1 cellular context compared by ENCODE assay signal in the genomic region with DNA sequence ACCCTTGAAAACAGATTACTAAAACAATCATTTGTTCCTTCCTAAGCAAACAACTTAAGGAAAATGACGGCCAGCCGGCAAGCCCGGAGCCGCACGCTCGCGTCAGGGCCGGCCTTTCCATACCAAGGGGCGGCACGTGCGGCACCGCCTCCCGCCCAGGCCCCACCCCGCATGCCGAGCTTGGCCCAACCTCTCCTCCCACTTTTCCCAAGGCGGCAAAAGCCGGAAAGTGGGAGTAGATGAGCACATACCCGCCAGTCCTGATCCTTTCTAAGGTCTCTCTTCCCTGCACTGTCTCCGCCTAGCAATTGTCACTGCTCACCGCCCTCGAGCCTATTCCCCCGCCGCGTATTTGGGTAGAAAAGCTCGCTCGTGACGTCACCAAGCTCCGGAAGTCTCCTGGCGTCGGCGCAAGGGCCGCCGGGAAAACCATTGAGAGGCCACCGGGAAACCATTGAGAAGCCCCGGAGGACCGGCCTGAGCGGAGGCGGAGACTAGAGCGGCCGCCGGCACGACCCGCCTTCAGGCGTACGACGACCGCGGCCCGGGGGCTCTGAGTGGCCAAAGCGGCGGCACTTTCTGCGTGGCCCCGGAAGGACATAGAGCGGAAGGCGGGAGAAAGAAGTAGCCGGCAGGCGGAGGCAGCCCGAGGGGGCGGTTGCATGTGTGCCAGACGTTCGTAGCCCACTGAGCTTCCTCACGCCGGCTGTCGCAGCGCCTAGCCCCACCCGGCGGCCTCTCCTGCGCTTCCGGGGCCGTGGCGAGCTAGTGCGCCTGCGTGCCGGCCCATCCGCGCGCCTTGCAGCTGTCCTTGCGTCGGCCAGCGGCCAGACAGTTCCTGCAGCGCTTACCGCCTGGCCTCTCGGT.
TF ChIP-seq lines count a peak whose summit lies in the region.

A gene with protein sequence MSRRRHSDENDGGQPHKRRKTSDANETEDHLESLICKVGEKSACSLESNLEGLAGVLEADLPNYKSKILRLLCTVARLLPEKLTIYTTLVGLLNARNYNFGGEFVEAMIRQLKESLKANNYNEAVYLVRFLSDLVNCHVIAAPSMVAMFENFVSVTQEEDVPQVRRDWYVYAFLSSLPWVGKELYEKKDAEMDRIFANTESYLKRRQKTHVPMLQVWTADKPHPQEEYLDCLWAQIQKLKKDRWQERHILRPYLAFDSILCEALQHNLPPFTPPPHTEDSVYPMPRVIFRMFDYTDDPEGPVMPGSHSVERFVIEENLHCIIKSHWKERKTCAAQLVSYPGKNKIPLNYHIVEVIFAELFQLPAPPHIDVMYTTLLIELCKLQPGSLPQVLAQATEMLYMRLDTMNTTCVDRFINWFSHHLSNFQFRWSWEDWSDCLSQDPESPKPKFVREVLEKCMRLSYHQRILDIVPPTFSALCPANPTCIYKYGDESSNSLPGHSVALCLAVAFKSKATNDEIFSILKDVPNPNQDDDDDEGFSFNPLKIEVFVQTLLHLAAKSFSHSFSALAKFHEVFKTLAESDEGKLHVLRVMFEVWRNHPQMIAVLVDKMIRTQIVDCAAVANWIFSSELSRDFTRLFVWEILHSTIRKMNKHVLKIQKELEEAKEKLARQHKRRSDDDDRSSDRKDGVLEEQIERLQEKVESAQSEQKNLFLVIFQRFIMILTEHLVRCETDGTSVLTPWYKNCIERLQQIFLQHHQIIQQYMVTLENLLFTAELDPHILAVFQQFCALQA (plus strand): TSS at position 830 of the 867 bp plus-strand sequence. CDS start 61 bp downstream, outside the sequence.
A gene (minus strand): TSS at position 377 of the 867 bp plus-strand sequence. CDS start 5,806 bp downstream, outside the sequence.

TF ChIP-seq in neural cell, 6 proteins besides CTCF, POLR2A, EP300 and RAD21:
- TF ChIP-seq TAF1 (IDR thresholded peaks at IDR 0.05; ENCODE audit: low read depth) (peak; percentile 71), POLR2AphosphoS5 (IDR thresholded peaks at IDR 0.05) (peak; percentile 92), EZH2 (IDR thresholded peaks at IDR 0.05; ENCODE audit: borderline replicate concordance, insufficient read depth, low read length, poor library complexity, severe bottlenecking) (no peak), SMC3 (conservative IDR thresholded peaks at IDR 0.05; ENCODE audit: poor library complexity) (no peak), MXI1 (conservative IDR thresholded peaks at IDR 0.05; ENCODE audit: poor library complexity, severe bottlenecking) (peak; percentile 84)
- TF ChIP-seq, protein P1, sequence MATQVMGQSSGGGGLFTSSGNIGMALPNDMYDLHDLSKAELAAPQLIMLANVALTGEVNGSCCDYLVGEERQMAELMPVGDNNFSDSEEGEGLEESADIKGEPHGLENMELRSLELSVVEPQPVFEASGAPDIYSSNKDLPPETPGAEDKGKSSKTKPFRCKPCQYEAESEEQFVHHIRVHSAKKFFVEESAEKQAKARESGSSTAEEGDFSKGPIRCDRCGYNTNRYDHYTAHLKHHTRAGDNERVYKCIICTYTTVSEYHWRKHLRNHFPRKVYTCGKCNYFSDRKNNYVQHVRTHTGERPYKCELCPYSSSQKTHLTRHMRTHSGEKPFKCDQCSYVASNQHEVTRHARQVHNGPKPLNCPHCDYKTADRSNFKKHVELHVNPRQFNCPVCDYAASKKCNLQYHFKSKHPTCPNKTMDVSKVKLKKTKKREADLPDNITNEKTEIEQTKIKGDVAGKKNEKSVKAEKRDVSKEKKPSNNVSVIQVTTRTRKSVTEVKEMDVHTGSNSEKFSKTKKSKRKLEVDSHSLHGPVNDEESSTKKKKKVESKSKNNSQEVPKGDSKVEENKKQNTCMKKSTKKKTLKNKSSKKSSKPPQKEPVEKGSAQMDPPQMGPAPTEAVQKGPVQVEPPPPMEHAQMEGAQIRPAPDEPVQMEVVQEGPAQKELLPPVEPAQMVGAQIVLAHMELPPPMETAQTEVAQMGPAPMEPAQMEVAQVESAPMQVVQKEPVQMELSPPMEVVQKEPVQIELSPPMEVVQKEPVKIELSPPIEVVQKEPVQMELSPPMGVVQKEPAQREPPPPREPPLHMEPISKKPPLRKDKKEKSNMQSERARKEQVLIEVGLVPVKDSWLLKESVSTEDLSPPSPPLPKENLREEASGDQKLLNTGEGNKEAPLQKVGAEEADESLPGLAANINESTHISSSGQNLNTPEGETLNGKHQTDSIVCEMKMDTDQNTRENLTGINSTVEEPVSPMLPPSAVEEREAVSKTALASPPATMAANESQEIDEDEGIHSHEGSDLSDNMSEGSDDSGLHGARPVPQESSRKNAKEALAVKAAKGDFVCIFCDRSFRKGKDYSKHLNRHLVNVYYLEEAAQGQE (IDR thresholded peaks at IDR 0.05; ENCODE audit: borderline replicate concordance) = peak; percentile 60
